In genomic region chr15:40787991-40788390, GRCh38 we compare ENCODE assay signal across 9 cellular contexts. TPM values are rescaled to one million over a fixed set of nuclear protein-coding genes. Genes with fewer than 3 reads are reported as not detected.
DNase-seq lines count a peak whose midpoint lies in the region; ATAC-seq and TF ChIP-seq lines count a peak whose summit lies in the region.
"Had no signal": no experiment of that assay in that cellular context is flagged by ENCODE, and none has a peak within 500 bp of the region (broad histone marks: within the 10 kb centered on the region; RNA-seq: fewer than 3 reads in every experiment).

No MANE protein-coding gene starts in this region.

- no peak for TF ChIP-seq CTCF in upper lobe of left lung (IDR thresholded peaks at IDR 0.05)

- intact Hi-C loops in activated T-helper 1 cell treated with anti-CD3 and anti-CD28 coated beads, Interleukin-12 subunit alpha, Interleukin-12 subunit beta, Interleukin-2, Interleukin-4 antibody, amounts not matched to agents 30 ng/mL and 10 ng/mL and 1 ng/mL, durations not matched to agents 14 hours and 24 hours and 36 hours (cut with micrococcal nuclease) = no loop called here

- no peak for TF ChIP-seq EP300 in upper lobe of left lung (IDR thresholded peaks at IDR 0.05)

- DNase-seq in activated CD8-positive, alpha-beta memory T cell treated with anti-CD3 and anti-CD28 coated beads, Interleukin-2, amount 10 ng/mL, durations not matched to agents 7 days and 5 days = no peak
- DNase-seq in activated CD8-positive, alpha-beta memory T cell treated with anti-CD3 and anti-CD28 coated beads for 24 hours = no peak
- DNase-seq in activated T-helper 1 cell treated with anti-CD3 and anti-CD28 coated beads, Interleukin-12 subunit alpha, Interleukin-12 subunit beta, Interleukin-2, Interleukin-4 antibody, amounts not matched to agents 30 ng/mL and 10 ng/mL and 1 ng/mL, durations not matched to agents 14 hours and 24 hours and 36 hours (ENCODE audit: low spot score) = no peak
- no peak for DNase-seq in mesendoderm
- no peak for DNase-seq in upper lobe of left lung
- no peak for DNase-seq in amygdala (lab: John Stamatoyannopoulos, UW)
- DNase-seq in NOMO-1 treated with DMSO at 0.1 percent for 48 hours (lab: John Stamatoyannopoulos, UW; ENCODE audit: unreplicated experiment) = no peak
- no peak for DNase-seq in DMS79 (lab: John Stamatoyannopoulos, UW)

- peaks cover 20% of the 10 kb centered on the region for H3K4me1 Mint-ChIP-seq in activated CD8-positive, alpha-beta memory T cell treated with anti-CD3 and anti-CD28 coated beads, Interleukin-2, amount 10 ng/mL, durations not matched to agents 7 days and 5 days
- peaks cover 25% of the 10 kb centered on the region for H3K4me1 Mint-ChIP-seq in activated T-helper 1 cell treated with anti-CD3 and anti-CD28 coated beads, Interleukin-12 subunit alpha, Interleukin-12 subunit beta, Interleukin-2, Interleukin-4 antibody, amounts not matched to agents 30 ng/mL and 10 ng/mL and 1 ng/mL, durations not matched to agents 14 hours and 24 hours and 36 hours (ENCODE audit: low read depth)

- no peaks in the 10 kb centered on the region for H3K27me3 Mint-ChIP-seq in activated CD8-positive, alpha-beta memory T cell treated with anti-CD3 and anti-CD28 coated beads, Interleukin-2, amount 10 ng/mL, durations not matched to agents 7 days and 5 days
- H3K27me3 Mint-ChIP-seq in activated T-helper 1 cell treated with anti-CD3 and anti-CD28 coated beads, Interleukin-12 subunit alpha, Interleukin-12 subunit beta, Interleukin-2, Interleukin-4 antibody, amounts not matched to agents 30 ng/mL and 10 ng/mL and 1 ng/mL, durations not matched to agents 14 hours and 24 hours and 36 hours (ENCODE audit: insufficient read depth) = no peaks in the 10 kb centered on the region
- H3K27me3 Mint-ChIP-seq: central memory CD8-positive, alpha-beta T cell had no signal

- no CpG with 5 or more reads among the region's 6 CpGs for WGBS in mesendoderm (ENCODE audit: extremely low coverage, insufficient coverage, low lambda C conversion rate)
- WGBS in upper lobe of left lung, 2 donors = 69 to 73% methylated on average over 6 of the region's 6 CpGs

- no peak overlapping the region for H3K9ac ChIP-seq in mesendoderm (ENCODE audit: low read length)

- no peak overlapping the region for H3K4ac ChIP-seq in mesendoderm (ENCODE audit: low read depth, low read length)

- H3K23ac ChIP-seq in mesendoderm (ENCODE audit: low read length) = no peak overlapping the region

- no peak overlapping the region for H2AK5ac ChIP-seq in mesendoderm (ENCODE audit: low read length)

- no peak overlapping the region for H3K4me3 ChIP-seq in mesendoderm (ENCODE audit: low read length)
- no peak overlapping the region for H3K4me3 ChIP-seq in upper lobe of left lung

- H3K27ac ChIP-seq in mesendoderm (ENCODE audit: low read depth, low read length) (no peak overlapping the region), upper lobe of left lung (peak overlapping the region; percentile 64 to 82 (median 78))

- H3K56ac ChIP-seq in mesendoderm (ENCODE audit: low read length) = peak overlapping the region; percentile 30

- H3K27me3 ChIP-seq in mesendoderm (ENCODE audit: insufficient read depth, low read length, poor library complexity) (no peaks in the 10 kb centered on the region), upper lobe of left lung (no peaks in the 10 kb centered on the region)

- no peaks in the 10 kb centered on the region for H3K9me3 Mint-ChIP-seq in activated CD8-positive, alpha-beta memory T cell treated with anti-CD3 and anti-CD28 coated beads, Interleukin-2, amount 10 ng/mL, durations not matched to agents 7 days and 5 days (ENCODE audit: low read depth)
- H3K9me3 Mint-ChIP-seq in activated T-helper 1 cell treated with anti-CD3 and anti-CD28 coated beads, Interleukin-12 subunit alpha, Interleukin-12 subunit beta, Interleukin-2, Interleukin-4 antibody, amounts not matched to agents 30 ng/mL and 10 ng/mL and 1 ng/mL, durations not matched to agents 14 hours and 24 hours and 36 hours = no peaks in the 10 kb centered on the region
- H3K9me3 Mint-ChIP-seq: central memory CD8-positive, alpha-beta T cell had no signal

- peaks cover 21% of the 10 kb centered on the region for H3K4me1 ChIP-seq in mesendoderm (ENCODE audit: control insufficient read depth, low read depth, low read length)
- peaks cover 27 to 39% (median 35%) of the 10 kb centered on the region in 4 donors for H3K4me1 ChIP-seq in upper lobe of left lung

- no peak overlapping the region for H2BK15ac ChIP-seq in mesendoderm (replicated peaks; ENCODE audit: low read depth)

- no peaks in the 10 kb centered on the region for H3K36me3 ChIP-seq in mesendoderm (ENCODE audit: control insufficient read depth, insufficient read depth, low read length)
- peaks cover 0 to 12% (median 6%) of the 10 kb centered on the region in 4 donors for H3K36me3 ChIP-seq in upper lobe of left lung

- H3K79me2 ChIP-seq in mesendoderm (ENCODE audit: control insufficient read depth, insufficient read depth, low read length) = no peaks in the 10 kb centered on the region

- H3K4me3 Mint-ChIP-seq in activated CD8-positive, alpha-beta memory T cell treated with anti-CD3 and anti-CD28 coated beads, Interleukin-2, amount 10 ng/mL, durations not matched to agents 7 days and 5 days = no peak overlapping the region
- H3K4me3 Mint-ChIP-seq in activated T-helper 1 cell treated with anti-CD3 and anti-CD28 coated beads, Interleukin-12 subunit alpha, Interleukin-12 subunit beta, Interleukin-2, Interleukin-4 antibody, amounts not matched to agents 30 ng/mL and 10 ng/mL and 1 ng/mL, durations not matched to agents 14 hours and 24 hours and 36 hours = no peak overlapping the region
- H3K4me3 Mint-ChIP-seq: central memory CD8-positive, alpha-beta T cell had no signal

- H2BK5ac ChIP-seq in mesendoderm (ENCODE audit: low read length) = no peak overlapping the region

- CTCF ChIA-PET in activated CD8-positive, alpha-beta memory T cell treated with anti-CD3 and anti-CD28 coated beads, Interleukin-2, amount 10 ng/mL, durations not matched to agents 7 days and 5 days (lab: Charles Lee) = interaction anchor here (0.7 to 5.4 kb wide), 6 partner anchors 9 to 199 kb away, joined by 3 to 24 read pairs (median 4); partner anchors contain the start of gene VPS18

- no peak overlapping the region for H3K18ac ChIP-seq in mesendoderm (ENCODE audit: low read length)

- peak overlapping the region; percentile 76 for H3K27ac Mint-ChIP-seq in activated CD8-positive, alpha-beta memory T cell treated with anti-CD3 and anti-CD28 coated beads, Interleukin-2, amount 10 ng/mL, durations not matched to agents 7 days and 5 days
- H3K27ac Mint-ChIP-seq in activated T-helper 1 cell treated with anti-CD3 and anti-CD28 coated beads, Interleukin-12 subunit alpha, Interleukin-12 subunit beta, Interleukin-2, Interleukin-4 antibody, amounts not matched to agents 30 ng/mL and 10 ng/mL and 1 ng/mL, durations not matched to agents 14 hours and 24 hours and 36 hours = peak overlapping the region; percentile 58

- H3K36me3 Mint-ChIP-seq in activated CD8-positive, alpha-beta memory T cell treated with anti-CD3 and anti-CD28 coated beads, Interleukin-2, amount 10 ng/mL, durations not matched to agents 7 days and 5 days = peaks cover 2% of the 10 kb centered on the region
- peaks cover 4% of the 10 kb centered on the region for H3K36me3 Mint-ChIP-seq in activated T-helper 1 cell treated with anti-CD3 and anti-CD28 coated beads, Interleukin-12 subunit alpha, Interleukin-12 subunit beta, Interleukin-2, Interleukin-4 antibody, amounts not matched to agents 30 ng/mL and 10 ng/mL and 1 ng/mL, durations not matched to agents 14 hours and 24 hours and 36 hours (ENCODE audit: low read depth)

- no peak overlapping the region for H2BK120ac ChIP-seq in mesendoderm (ENCODE audit: low read depth, low read length)

- no peaks in the 10 kb centered on the region for H3K9me3 ChIP-seq in upper lobe of left lung

- H4K8ac ChIP-seq in mesendoderm (ENCODE audit: low read depth, low read length) = no peak overlapping the region

- no peak overlapping the region for H3K4me2 ChIP-seq in mesendoderm (ENCODE audit: low read length)

- no peak for TF ChIP-seq POLR2A in upper lobe of left lung (IDR thresholded peaks at IDR 0.05)

- peaks cover 7% of the 10 kb centered on the region for H3K79me1 ChIP-seq in mesendoderm (ENCODE audit: low read length)

- ATAC-seq in activated CD8-positive, alpha-beta memory T cell treated with anti-CD3 and anti-CD28 coated beads, Interleukin-2, amount 10 ng/mL, durations not matched to agents 7 days and 5 days = peak; percentile 50
- ATAC-seq in upper lobe of left lung (ENCODE audit: low FRiP score in 2 of 2) = no peak

- no peak overlapping the region for H4K5ac ChIP-seq in mesendoderm (ENCODE audit: low read length)

RNA-seq across cellular contexts. Expression of gene C15orf62, which starts 18.2 kb away (rescaled TPM):
- total RNA-seq in activated CD8-positive, alpha-beta memory T cell treated with anti-CD3 and anti-CD28 coated beads, Interleukin-2, amount 10 ng/mL, durations not matched to agents 7 days and 5 days = under 1 TPM; 0.45 to 0.82 TPM
- 0.36 and 0.37 TPM in 2 replicates for total RNA-seq in activated T-helper 1 cell treated with anti-CD3 and anti-CD28 coated beads, Interleukin-12 subunit alpha, Interleukin-12 subunit beta, Interleukin-2, Interleukin-4 antibody, amounts not matched to agents 30 ng/mL and 10 ng/mL and 1 ng/mL, durations not matched to agents 14 hours and 24 hours and 36 hours
- 0.07 TPM for polyA plus RNA-seq in mesendoderm (2013, experiment 1 of 2)
- 0.15 TPM for polyA plus RNA-seq in mesendoderm (2013, experiment 2 of 2)
- total RNA-seq in upper lobe of left lung = 1 to 10 TPM in 5 of 6 donors, under 1 TPM in 1; 0.81 to 4.2 (median 1.4) TPM

RNA-seq across cellular contexts. Expression of gene ZFYVE19, which starts 18.9 kb away (rescaled TPM):
- total RNA-seq in activated CD8-positive, alpha-beta memory T cell treated with anti-CD3 and anti-CD28 coated beads, Interleukin-2, amount 10 ng/mL, durations not matched to agents 7 days and 5 days = 10 to 100 TPM; 28.2 TPM
- 36.2 and 38.6 TPM in 2 replicates for total RNA-seq in activated T-helper 1 cell treated with anti-CD3 and anti-CD28 coated beads, Interleukin-12 subunit alpha, Interleukin-12 subunit beta, Interleukin-2, Interleukin-4 antibody, amounts not matched to agents 30 ng/mL and 10 ng/mL and 1 ng/mL, durations not matched to agents 14 hours and 24 hours and 36 hours
- polyA plus RNA-seq in mesendoderm (2013, experiment 1 of 2) = 6.6 TPM
- 7.2 TPM for polyA plus RNA-seq in mesendoderm (2013, experiment 2 of 2)
- total RNA-seq in upper lobe of left lung = 100 to 1,000 TPM in 1 of 6 donors, 10 to 100 TPM in 5; 19.4 to 104 (median 32.5) TPM

RNA-seq across cellular contexts. Expression of gene DNAJC17, which starts 19.3 kb away (rescaled TPM):
- total RNA-seq in activated CD8-positive, alpha-beta memory T cell treated with anti-CD3 and anti-CD28 coated beads, Interleukin-2, amount 10 ng/mL, durations not matched to agents 7 days and 5 days = 10 to 100 TPM; 45.6 to 51.2 TPM
- 52.5 and 54.1 TPM in 2 replicates for total RNA-seq in activated T-helper 1 cell treated with anti-CD3 and anti-CD28 coated beads, Interleukin-12 subunit alpha, Interleukin-12 subunit beta, Interleukin-2, Interleukin-4 antibody, amounts not matched to agents 30 ng/mL and 10 ng/mL and 1 ng/mL, durations not matched to agents 14 hours and 24 hours and 36 hours
- polyA plus RNA-seq in mesendoderm (2013, experiment 1 of 2) = 52.5 TPM
- polyA plus RNA-seq in mesendoderm (2013, experiment 2 of 2) = 49.3 TPM
- total RNA-seq in upper lobe of left lung = 10 to 100 TPM; 15.4 to 51.3 (median 30.0) TPM

RNA-seq across cellular contexts. Expression of gene GCHFR, which starts 24.1 kb away (rescaled TPM):
- total RNA-seq in activated CD8-positive, alpha-beta memory T cell treated with anti-CD3 and anti-CD28 coated beads, Interleukin-2, amount 10 ng/mL, durations not matched to agents 7 days and 5 days = 10 to 100 TPM; 25.9 to 29.1 TPM
- 31.3 and 35.7 TPM in 2 replicates for total RNA-seq in activated T-helper 1 cell treated with anti-CD3 and anti-CD28 coated beads, Interleukin-12 subunit alpha, Interleukin-12 subunit beta, Interleukin-2, Interleukin-4 antibody, amounts not matched to agents 30 ng/mL and 10 ng/mL and 1 ng/mL, durations not matched to agents 14 hours and 24 hours and 36 hours
- polyA plus RNA-seq in mesendoderm (2013, experiment 1 of 2) = 14.0 TPM
- polyA plus RNA-seq in mesendoderm (2013, experiment 2 of 2) = 13.5 TPM
- 100 to 1,000 TPM in 4 of 6 donors, 10 to 100 TPM in 2; 84.9 to 206 (median 105) TPM for total RNA-seq in upper lobe of left lung

RNA-seq across cellular contexts. Expression of gene RMDN3, which starts 32.9 kb away (rescaled TPM):
- total RNA-seq in activated CD8-positive, alpha-beta memory T cell treated with anti-CD3 and anti-CD28 coated beads, Interleukin-2, amount 10 ng/mL, durations not matched to agents 7 days and 5 days = 10 to 100 TPM; 30.9 to 33.1 TPM
- 39.0 and 42.2 TPM in 2 replicates for total RNA-seq in activated T-helper 1 cell treated with anti-CD3 and anti-CD28 coated beads, Interleukin-12 subunit alpha, Interleukin-12 subunit beta, Interleukin-2, Interleukin-4 antibody, amounts not matched to agents 30 ng/mL and 10 ng/mL and 1 ng/mL, durations not matched to agents 14 hours and 24 hours and 36 hours
- polyA plus RNA-seq in mesendoderm (2013, experiment 1 of 2) = 15.9 TPM
- polyA plus RNA-seq in mesendoderm (2013, experiment 2 of 2) = 15.9 TPM
- total RNA-seq in upper lobe of left lung = 100 to 1,000 TPM in 4 of 6 donors, 10 to 100 TPM in 2; 57.3 to 123 (median 105) TPM
